In the genomic region with DNA sequence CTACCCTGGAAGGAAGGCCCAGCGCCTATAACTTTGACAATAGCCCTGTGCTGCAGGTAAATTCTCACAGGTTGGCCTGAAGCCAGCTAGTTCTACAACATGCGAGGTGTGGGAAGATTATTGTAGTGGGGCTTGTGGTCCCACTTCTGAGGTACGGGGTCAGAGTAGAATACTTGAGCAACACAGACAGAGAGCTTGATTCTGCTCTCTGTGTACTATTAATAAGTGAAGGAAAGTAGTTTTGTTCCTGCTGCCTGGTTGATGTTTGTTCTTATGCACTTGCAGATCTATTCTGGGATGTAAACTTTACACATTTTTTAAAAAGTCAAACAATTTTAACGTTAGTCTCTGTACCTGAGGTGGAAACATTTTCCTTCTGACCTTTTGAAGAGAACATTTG, we compare ENCODE assay signal across 22 cellular contexts.
DNase-seq lines count a peak whose midpoint lies in the region; ATAC-seq and TF ChIP-seq lines count a peak whose summit lies in the region.
"Had no signal": no experiment of that assay in that cellular context is flagged by ENCODE, and none has a peak within 500 bp of the region (broad histone marks: within the 10 kb centered on the region; RNA-seq: fewer than 3 reads in every experiment).

No MANE protein-coding gene starts in this region.

- H3K79me1 ChIP-seq in trophoblast cell (ENCODE audit: low read length) = peaks cover 7% of the 10 kb centered on the region

- no peak overlapping the region for H2BK120ac ChIP-seq in trophoblast cell (ENCODE audit: insufficient read depth, low read length, poor library complexity)

- no peaks in the 10 kb centered on the region for H3K27me3 ChIP-seq in cardiac muscle cell
- no peaks in the 10 kb centered on the region for H3K27me3 ChIP-seq in left lung
- no peaks in the 10 kb centered on the region for H3K27me3 ChIP-seq in trophoblast cell (ENCODE audit: insufficient read depth, low read length)
- no peaks in the 10 kb centered on the region for H3K27me3 ChIP-seq in upper lobe of left lung
- no peaks in the 10 kb centered on the region for H3K27me3 ChIP-seq in SJCRH30
- H3K27me3 ChIP-seq: BLaER1 had no signal

- no peak for TF ChIP-seq EP300 in upper lobe of left lung (IDR thresholded peaks at IDR 0.05)

- no peak overlapping the region for H3K4me2 ChIP-seq in trophoblast cell (ENCODE audit: low read length)
- H3K4me2 ChIP-seq: BLaER1 had no signal

- no peak overlapping the region for H4K91ac ChIP-seq in trophoblast cell (ENCODE audit: low read depth, low read length)

- H4K8ac ChIP-seq in trophoblast cell (ENCODE audit: low read depth, low read length) = no peak overlapping the region

- no peak overlapping the region for H2AFZ ChIP-seq in trophoblast cell (ENCODE audit: insufficient read depth, low read length, poor library complexity)

- no peak overlapping the region for H3K14ac ChIP-seq in trophoblast cell (ENCODE audit: low read length)

- H3K4me1 ChIP-seq in cardiac muscle cell (ENCODE audit: low read depth) (peaks cover 28% of the 10 kb centered on the region), left lung (peaks cover 8 to 19% of the 10 kb centered on the region in 2 donors), trophoblast cell (ENCODE audit: control insufficient read depth in 1 of 2, insufficient read depth in 2 of 2, low read length in 2 of 2) (peaks cover 10 to 16% of the 10 kb centered on the region in 2 experiments), upper lobe of left lung (peaks cover 3 to 26% (median 8%) of the 10 kb centered on the region in 4 donors), SJCRH30 (no peaks in the 10 kb centered on the region)

- H3K4me3 ChIP-seq in cardiac muscle cell = no peak overlapping the region
- H3K4me3 ChIP-seq in left lung = no peak overlapping the region
- H3K4me3 ChIP-seq in trophoblast cell (ENCODE audit: low read depth, low read length) = no peak overlapping the region
- H3K4me3 ChIP-seq in upper lobe of left lung = no peak overlapping the region
- no peak overlapping the region for H3K4me3 ChIP-seq in SJCRH30
- H3K4me3 ChIP-seq: BLaER1 had no signal

- H4K12ac ChIP-seq in trophoblast cell (ENCODE audit: low read depth, low read length) = no peak overlapping the region

- H3K18ac ChIP-seq in trophoblast cell (ENCODE audit: low read length) = peak overlapping the region; percentile 6

- H3K27ac ChIP-seq in cardiac muscle cell (peak overlapping the region; percentile 43), left lung (peak overlapping the region in 1 of 2 donors; percentile 21), trophoblast cell (ENCODE audit: low read depth, low read length) (no peak overlapping the region), upper lobe of left lung (peak overlapping the region in 3 of 4 donors; percentile 8 to 30 (median 25)), SJCRH30 (no peak overlapping the region)
- H3K27ac ChIP-seq: 22Rv1, BLaER1 had no signal

- intact Hi-C loops in left ventricle myocardium superior (cut with micrococcal nuclease) (loop anchor here (10.0 kb wide), 2 partner anchors 79 to 129 kb away; a partner anchor contains a TSS), left lung (cut with DNase I) (loop anchor here in 1 of 2 donors (10.0 kb wide), 1 partner anchor 79 kb away; a partner anchor contains a TSS)

- ATAC-seq in left ventricle myocardium superior (no peak), left lung (peak; percentile 59), upper lobe of left lung (ENCODE audit: low FRiP score in 2 of 2) (no peak), HG03460 (IDR thresholded peaks at IDR 0.05; ENCODE audit: unreplicated experiment) (no peak)
- ATAC-seq: Panc1 had no signal

- no peak overlapping the region for H3K9ac ChIP-seq in trophoblast cell (ENCODE audit: low read length)
- H3K9ac ChIP-seq: BLaER1 had no signal

- TF ChIP-seq CTCF in cardiac muscle cell (IDR thresholded peaks at IDR 0.05; ENCODE audit: low read depth, low read length) = no peak
- no peak for TF ChIP-seq CTCF in left lung (IDR thresholded peaks at IDR 0.05)
- no peak for TF ChIP-seq CTCF in upper lobe of left lung (IDR thresholded peaks at IDR 0.05)

- H3K23ac ChIP-seq in trophoblast cell (ENCODE audit: low read length) = no peak overlapping the region

- no peak overlapping the region for H2AK5ac ChIP-seq in trophoblast cell (ENCODE audit: low read length)

- H3K4ac ChIP-seq in trophoblast cell (ENCODE audit: low read depth, low read length) = no peak overlapping the region

- H3K79me2 ChIP-seq in trophoblast cell (ENCODE audit: control insufficient read depth, insufficient read depth, low read length, poor library complexity) = peaks cover 2% of the 10 kb centered on the region

- no peak for TF ChIP-seq POLR2A in upper lobe of left lung (IDR thresholded peaks at IDR 0.05)

- DNase-seq in cardiac muscle cell (ENCODE audit: low read depth in 1 of 2, low spot score in 1 of 2) = no peak
- DNase-seq in left ventricle myocardium superior = no peak
- DNase-seq in left lung = no peak
- no peak for DNase-seq in trophoblast cell
- DNase-seq in upper lobe of left lung = no peak
- no peak for DNase-seq in SJCRH30
- no peak for DNase-seq in NCI-H446 (lab: John Stamatoyannopoulos, UW)
- DNase-seq: ACHN; CD4-positive, alpha-beta T cell; COR-L47; DMS79; H7; KG1; NCI-H1092; NCI-H1436; NCI-H187 treated with DMSO at 0.1 percent for 48 hours; NCI-H748 treated with DMSO at 0.1 percent for 48 hours; NK-92 treated with Interleukin-12 subunit alpha and Interleukin-12 subunit beta, amount 100 ng/mL, for 24 hours had no signal

- no peak overlapping the region for H2BK5ac ChIP-seq in trophoblast cell (ENCODE audit: low read depth, low read length, poor library complexity)

- no CpG with 5 or more reads among the region's 4 CpGs for WGBS in trophoblast cell (ENCODE audit: extremely low coverage, insufficient coverage, insufficient read length)
- 70 to 76% methylated on average over 4 of the region's 4 CpGs for WGBS in upper lobe of left lung, 2 donors

- no peak overlapping the region for H2BK12ac ChIP-seq in trophoblast cell (ENCODE audit: low read length)

- no peaks in the 10 kb centered on the region for H3K9me3 ChIP-seq in cardiac muscle cell (ENCODE audit: low read depth)
- H3K9me3 ChIP-seq in left lung = no peaks in the 10 kb centered on the region
- no peaks in the 10 kb centered on the region for H3K9me3 ChIP-seq in trophoblast cell (ENCODE audit: insufficient read depth, low read depth, low read length)
- no peaks in the 10 kb centered on the region for H3K9me3 ChIP-seq in upper lobe of left lung
- H3K9me3 ChIP-seq in SJCRH30 (replicated peaks) = no peaks in the 10 kb centered on the region
- H3K9me3 ChIP-seq: BLaER1 had no signal

- H3K36me3 ChIP-seq in cardiac muscle cell (peaks cover 11% of the 10 kb centered on the region), left lung (peaks cover 0 to 4% of the 10 kb centered on the region in 2 donors), trophoblast cell (ENCODE audit: control insufficient read depth in 1 of 2, insufficient read depth in 2 of 2, low read length in 2 of 2) (peaks cover 3 to 7% of the 10 kb centered on the region in 2 experiments), upper lobe of left lung (peaks cover 0 to 11% (median 0%) of the 10 kb centered on the region in 4 donors), SJCRH30 (peaks cover 21% of the 10 kb centered on the region)

Comparison
In these comparisons a context has a peak if more than half of its experiments do, and no peak if none do; other contexts are left out.
1. H3K27ac ChIP-seq: peak in cardiac muscle cell (single experiment) and upper lobe of left lung (3 of 4); none in trophoblast cell (single experiment) and SJCRH30 (single experiment).